ENCODE assay signal across 7 cellular contexts in the genomic region with DNA sequence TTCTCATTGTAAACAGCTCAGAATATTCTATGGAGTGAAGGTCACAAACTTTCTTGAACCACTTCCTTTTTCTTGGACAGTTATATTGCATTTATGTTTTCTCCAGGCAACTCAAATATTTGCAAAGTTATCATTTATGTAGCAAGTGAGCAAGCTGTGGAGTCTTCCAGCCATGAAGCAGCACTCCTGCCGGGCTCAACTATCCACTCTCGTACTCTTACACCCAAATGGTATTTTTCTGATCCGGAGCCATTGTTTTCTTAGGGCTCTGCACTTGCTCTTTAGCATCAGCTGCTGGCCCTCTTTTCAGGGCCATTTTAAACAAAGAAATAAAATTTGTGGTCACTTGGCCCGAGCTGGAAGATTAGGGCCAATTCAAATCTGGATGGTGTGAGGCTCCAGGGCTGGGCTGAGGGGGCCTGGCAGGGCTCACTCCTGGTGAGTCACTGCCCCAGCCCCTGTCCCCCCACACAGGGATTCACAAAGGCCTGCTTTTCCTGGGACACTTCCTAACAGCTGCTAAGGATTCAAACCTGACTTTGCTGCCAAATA. TPM values are rescaled to one million over a fixed set of nuclear protein-coding genes. Genes with fewer than 3 reads are reported as not detected.
A peak's percentile ranks its signal among the peaks of the same experiment; 100 is the strongest.
DNase-seq lines count a peak whose midpoint lies in the region; ATAC-seq and TF ChIP-seq lines count a peak whose summit lies in the region.

No MANE protein-coding gene starts in this region.

- H3K27me3 ChIP-seq in HUES48 (ENCODE audit: control insufficient read depth, insufficient read depth, low read length) (no peaks in the 10 kb centered on the region), left ventricle myocardium inferior (ENCODE audit: low read depth) (no peaks in the 10 kb centered on the region)

- intact Hi-C loops in left ventricle myocardium inferior (cut with micrococcal nuclease) = no loop called here

- no peaks in the 10 kb centered on the region for H3K9me3 ChIP-seq in HUES48 (ENCODE audit: control insufficient read depth, insufficient read depth, low read length)
- H3K9me3 ChIP-seq in left ventricle myocardium inferior (replicated peaks) = no peaks in the 10 kb centered on the region

- no peak overlapping the region for H3K4me3 ChIP-seq in HUES48 (ENCODE audit: low read depth, low read length)
- H3K4me3 ChIP-seq in left ventricle myocardium inferior = no peak overlapping the region

- peaks cover 7% of the 10 kb centered on the region for H3K9me3 Mint-ChIP-seq in WTC11
- peaks cover 0 to 2% of the 10 kb centered on the region in 2 donors for H3K9me3 Mint-ChIP-seq in stimulated activated naive B cell treated with anti-CD40 and anti-IgM and Interleukin-4, amounts not matched to agents 10 μg/mL and 1 μg/mL and 100 μg/mL, for 72 hours

- H3K27ac ChIP-seq in HUES48 (ENCODE audit: low read depth, low read length) = peak overlapping the region; percentile 61
- peak overlapping the region; percentile 73 for H3K27ac ChIP-seq in left ventricle myocardium inferior (replicated peaks)

- no peaks in the 10 kb centered on the region for H3K36me3 ChIP-seq in HUES48 (ENCODE audit: control insufficient read depth, insufficient read depth, low read length)
- H3K36me3 ChIP-seq in left ventricle myocardium inferior = no peaks in the 10 kb centered on the region

- no peaks in the 10 kb centered on the region; the same call in 1 of the 2 replicates for H3K27me3 Mint-ChIP-seq in WTC11 (ENCODE audit: low read depth)
- H3K27me3 Mint-ChIP-seq in stimulated activated naive B cell treated with anti-CD40 and anti-IgM and Interleukin-4, amounts not matched to agents 10 μg/mL and 1 μg/mL and 100 μg/mL, for 72 hours = no peaks in the 10 kb centered on the region

- H3K27ac Mint-ChIP-seq in WTC11 = 0 out of 2 replicates have a peak overlapping the region, but pooled peaks have one; percentile 27
- peak overlapping the region; percentile 99 for H3K27ac Mint-ChIP-seq in stimulated activated naive B cell treated with anti-CD40 and anti-IgM and Interleukin-4, amounts not matched to agents 10 μg/mL and 1 μg/mL and 100 μg/mL, for 72 hours

- H3K9ac ChIP-seq in HUES48 (ENCODE audit: low read depth, low read length) = no peak overlapping the region

- POLR2A ChIA-PET in WTC11 (lab: Charles Lee) = no interaction called here

- ATAC-seq in WTC11 (no peak), HG03439 (IDR thresholded peaks at IDR 0.05; ENCODE audit: unreplicated experiment) (no peak)
- no peak for ATAC-seq in stimulated activated naive B cell treated with anti-CD40 and anti-IgM and Interleukin-4, amounts not matched to agents 10 μg/mL and 1 μg/mL and 100 μg/mL, for 72 hours (replicated peaks)

- no peaks in the 10 kb centered on the region for H3K4me1 ChIP-seq in HUES48 (ENCODE audit: control insufficient read depth, insufficient read depth, low read length)
- peaks cover 74% of the 10 kb centered on the region for H3K4me1 ChIP-seq in left ventricle myocardium inferior

- TF ChIP-seq CTCF in WTC11 (IDR thresholded peaks at IDR 0.05) (no peak), left ventricle myocardium inferior (IDR thresholded peaks at IDR 0.05; ENCODE audit: borderline replicate concordance) (no peak)

- DNase-seq in WTC11 (ENCODE audit: low spot score) = no peak
- DNase-seq in left ventricle myocardium inferior = no peak
- DNase-seq in stimulated activated naive B cell treated with anti-CD40 and anti-IgM and Interleukin-4, amounts not matched to agents 10 μg/mL and 1 μg/mL and 100 μg/mL, for 72 hours = no peak
- no peak for DNase-seq in NCI-H2171 (lab: John Stamatoyannopoulos, UW)
- DNase-seq in cortex of kidney (lab: John Stamatoyannopoulos, UW) = no peak

- CTCF ChIA-PET in WTC11 (lab: Charles Lee) = interaction anchor here (0.9 to 1.2 kb wide), 3 partner anchors 11 to 54 kb away, joined by 3 to 4 read pairs (median 4); no protein-coding TSS in a partner anchor

- no peaks in the 10 kb centered on the region for H3K36me3 Mint-ChIP-seq in WTC11
- H3K36me3 Mint-ChIP-seq in stimulated activated naive B cell treated with anti-CD40 and anti-IgM and Interleukin-4, amounts not matched to agents 10 μg/mL and 1 μg/mL and 100 μg/mL, for 72 hours = peaks cover 21 to 48% of the 10 kb centered on the region in 2 donors

- no peaks in the 10 kb centered on the region for H3K4me1 Mint-ChIP-seq in WTC11
- H3K4me1 Mint-ChIP-seq in stimulated activated naive B cell treated with anti-CD40 and anti-IgM and Interleukin-4, amounts not matched to agents 10 μg/mL and 1 μg/mL and 100 μg/mL, for 72 hours = peaks cover 50 to 83% of the 10 kb centered on the region in 2 donors

- H3K4me3 Mint-ChIP-seq in WTC11 = no peak overlapping the region
- peak overlapping the region in 1 of 2 donors; percentile 34 for H3K4me3 Mint-ChIP-seq in stimulated activated naive B cell treated with anti-CD40 and anti-IgM and Interleukin-4, amounts not matched to agents 10 μg/mL and 1 μg/mL and 100 μg/mL, for 72 hours

TF ChIP-seq in WTC11, 78 proteins besides CTCF, POLR2A, EP300 and RAD21:
- no peak for TF ChIP-seq IRF2 (CRISPR knock-in tag; IDR thresholded peaks at IDR 0.05; ENCODE audit: borderline replicate concordance, low read depth)
- TF ChIP-seq, protein P1, sequence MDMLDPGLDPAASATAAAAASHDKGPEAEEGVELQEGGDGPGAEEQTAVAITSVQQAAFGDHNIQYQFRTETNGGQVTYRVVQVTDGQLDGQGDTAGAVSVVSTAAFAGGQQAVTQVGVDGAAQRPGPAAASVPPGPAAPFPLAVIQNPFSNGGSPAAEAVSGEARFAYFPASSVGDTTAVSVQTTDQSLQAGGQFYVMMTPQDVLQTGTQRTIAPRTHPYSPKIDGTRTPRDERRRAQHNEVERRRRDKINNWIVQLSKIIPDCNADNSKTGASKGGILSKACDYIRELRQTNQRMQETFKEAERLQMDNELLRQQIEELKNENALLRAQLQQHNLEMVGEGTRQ (CRISPR knock-in tag; IDR thresholded peaks at IDR 0.05) = no peak
- TF ChIP-seq ZNF396 (CRISPR knock-in tag; IDR thresholded peaks at IDR 0.05; ENCODE audit: borderline replicate concordance) = no peak
- TF ChIP-seq NFE2L1 (CRISPR knock-in tag; IDR thresholded peaks at IDR 0.05) = no peak
- no peak for TF ChIP-seq EMX1 (CRISPR knock-in tag; IDR thresholded peaks at IDR 0.05)
- TF ChIP-seq JUN (CRISPR knock-in tag; IDR thresholded peaks at IDR 0.05) = no peak
- no peak for TF ChIP-seq NR2C2 (CRISPR knock-in tag; IDR thresholded peaks at IDR 0.05)
- TF ChIP-seq PRRX2 (CRISPR knock-in tag; IDR thresholded peaks at IDR 0.05) = no peak
- no peak for TF ChIP-seq ZNF138 (CRISPR knock-in tag; conservative IDR thresholded peaks at IDR 0.05)
- TF ChIP-seq ZBTB21 (CRISPR knock-in tag; IDR thresholded peaks at IDR 0.05; ENCODE audit: borderline replicate concordance) = no peak
- TF ChIP-seq, protein P2, sequence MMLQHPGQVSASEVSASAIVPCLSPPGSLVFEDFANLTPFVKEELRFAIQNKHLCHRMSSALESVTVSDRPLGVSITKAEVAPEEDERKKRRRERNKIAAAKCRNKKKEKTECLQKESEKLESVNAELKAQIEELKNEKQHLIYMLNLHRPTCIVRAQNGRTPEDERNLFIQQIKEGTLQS (CRISPR knock-in tag; conservative IDR thresholded peaks at IDR 0.05) = no peak

RNA-seq across cellular contexts. Expression of a gene that starts 19.7 kb away (rescaled TPM):
- total RNA-seq in WTC11 (2021) = 0.21 to 0.34 TPM (median 0.24 TPM) in 3 replicates
- total RNA-seq in left ventricle myocardium inferior = 11.3 TPM

RNA-seq across cellular contexts. Expression of a gene that starts 38.1 kb away (rescaled TPM):
- total RNA-seq in WTC11 (2021) (72.8 to 78.3 TPM (median 76.2 TPM) in 3 replicates), left ventricle myocardium inferior (85.0 TPM)
